In genomic region chr11:128501576-128502549, GRCh38 we compare ENCODE assay signal across 8 cellular contexts.
A peak's percentile ranks its signal among the peaks of the same experiment; 100 is the strongest.
DNase-seq lines count a peak whose midpoint lies in the region; ATAC-seq and TF ChIP-seq lines count a peak whose summit lies in the region.

No MANE protein-coding gene starts in this region.

- peak overlapping the region; percentile 93 for H3K27ac Mint-ChIP-seq in T-helper 2 cell treated with Interferon-gamma antibody and Interleukin-4, amounts not matched to agents 5 μg/mL and 100 μg/mL, for 36 hours

- no peaks in the 10 kb centered on the region for H3K36me3 ChIP-seq in suprapubic skin

- no peaks in the 10 kb centered on the region for H3K9me3 Mint-ChIP-seq in T-helper 2 cell treated with Interferon-gamma antibody and Interleukin-4, amounts not matched to agents 5 μg/mL and 100 μg/mL, for 36 hours

- H3K36me3 Mint-ChIP-seq in T-helper 2 cell treated with Interferon-gamma antibody and Interleukin-4, amounts not matched to agents 5 μg/mL and 100 μg/mL, for 36 hours (ENCODE audit: low read depth): peaks cover 73% of the 10 kb centered on the region

- peak overlapping the region; percentile 15 for H3K27ac ChIP-seq in suprapubic skin

- in situ Hi-C loops in astrocyte of the cerebellum (cut with HindIII; ENCODE audit: low sequenced_read_pairs): loop anchor here (5.0 to 25.0 kb wide), 2 partner anchors 55 to 110 kb away; no protein-coding TSS in a partner anchor

- no peaks in the 10 kb centered on the region for H3K9me3 ChIP-seq in suprapubic skin

- H3K27me3 ChIP-seq in suprapubic skin: no peaks in the 10 kb centered on the region

- peaks cover 92% of the 10 kb centered on the region for H3K4me1 Mint-ChIP-seq in T-helper 2 cell treated with Interferon-gamma antibody and Interleukin-4, amounts not matched to agents 5 μg/mL and 100 μg/mL, for 36 hours (ENCODE audit: low read depth)

- DNase-seq in T-helper 2 cell treated with Interferon-gamma antibody and Interleukin-4, amounts not matched to agents 5 μg/mL and 100 μg/mL, for 36 hours (ENCODE audit: low spot score): no peak
- DNase-seq in T-helper 2 cell (no peak), astrocyte of the cerebellum (ENCODE audit: low read depth) (peak; percentile 77), kidney tubule cell (ENCODE audit: low spot score) (peak; percentile 65), suprapubic skin (ENCODE audit: low spot score in 2 of 2) (no peak), NCI-H146 (lab: John Stamatoyannopoulos, UW) (no peak)

- no peak for TF ChIP-seq POLR2A in suprapubic skin (IDR thresholded peaks at IDR 0.05)

- no peak for ATAC-seq in GM21360 (IDR thresholded peaks at IDR 0.05; ENCODE audit: unreplicated experiment)
- ATAC-seq in HG03045 (IDR thresholded peaks at IDR 0.05; ENCODE audit: unreplicated experiment): no peak

- TF ChIP-seq EP300 in suprapubic skin (IDR thresholded peaks at IDR 0.05): no peak

- H3K4me3 Mint-ChIP-seq in T-helper 2 cell treated with Interferon-gamma antibody and Interleukin-4, amounts not matched to agents 5 μg/mL and 100 μg/mL, for 36 hours: peak overlapping the region; percentile 98

- no peaks in the 10 kb centered on the region for H3K27me3 Mint-ChIP-seq in T-helper 2 cell treated with Interferon-gamma antibody and Interleukin-4, amounts not matched to agents 5 μg/mL and 100 μg/mL, for 36 hours (ENCODE audit: low read depth)

- TF ChIP-seq CTCF in astrocyte of the cerebellum (IDR thresholded peaks at IDR 0.05; ENCODE audit: low read depth, low read length, missing control alignments) (no peak), suprapubic skin (IDR thresholded peaks at IDR 0.05) (no peak)

- WGBS in suprapubic skin: 68% methylated on average over 5 of the region's 5 CpGs

- peaks cover 68% of the 10 kb centered on the region for H3K4me1 ChIP-seq in suprapubic skin

- H3K4me3 ChIP-seq in astrocyte of the cerebellum (ENCODE audit: low read depth, low read length) (no peak overlapping the region), suprapubic skin (no peak overlapping the region)

Comparison
In these comparisons a context has a peak if more than half of its experiments do, and no peak if none do; other contexts are left out.
1. DNase-seq: peak in astrocyte of the cerebellum (single experiment) and kidney tubule cell (single experiment); none in T-helper 2 cell treated with Interferon-gamma antibody and Interleukin-4, amounts not matched to agents 5 μg/mL and 100 μg/mL, for 36 hours (single experiment), T-helper 2 cell (0 of 5), suprapubic skin (0 of 2) and NCI-H146 (single experiment).